ENCODE assay signal across 32 cellular contexts in the genomic region with DNA sequence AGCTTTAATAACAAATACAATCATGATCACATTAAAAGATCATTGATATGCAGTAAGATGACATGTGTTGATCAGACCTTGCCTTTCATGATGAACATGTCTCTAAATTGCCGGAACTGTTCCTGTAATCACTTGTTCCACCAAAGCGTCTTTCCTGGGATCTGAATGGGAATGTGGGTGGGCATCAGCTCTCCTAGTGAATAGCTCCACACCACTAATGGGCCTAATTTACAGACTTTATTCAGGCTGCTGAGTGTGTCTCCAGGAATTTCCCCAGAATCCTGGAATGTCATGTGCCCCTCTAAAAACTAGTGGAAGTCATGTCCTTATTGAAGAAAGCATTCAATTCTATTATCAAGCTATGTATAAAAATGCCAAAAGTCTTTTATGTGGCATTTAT.
"Had no signal": no experiment of that assay in that cellular context is flagged by ENCODE, and none has a peak within 500 bp of the region (broad histone marks: within the 10 kb centered on the region; RNA-seq: fewer than 3 reads in every experiment).

No MANE protein-coding gene starts in this region.

- H3K4me3 Mint-ChIP-seq: activated CD4-positive, alpha-beta T cell treated with anti-CD3 and anti-CD28 coated beads, Interleukin-2, amount 10 ng/mL, durations not matched to agents 24 days and 14 days; activated CD8-positive, alpha-beta T cell treated with anti-CD3 and anti-CD28 coated beads, Interleukin-2, amount 10 ng/mL, durations not matched to agents 7 days and 5 days; activated naive CD4-positive, alpha-beta T cell treated with anti-CD3 and anti-CD28 coated beads, Interleukin-2, amount 50 U/mL, for 24 hours; activated naive CD8-positive, alpha-beta T cell treated with anti-CD3 and anti-CD28 coated beads, Interleukin-2, amount 10 ng/mL, durations not matched to agents 7 days and 5 days; activated T-cell treated with anti-CD3 and anti-CD28 coated beads, Interleukin-2, amount 50 U/mL, for 24 hours; central memory CD8-positive, alpha-beta T cell had no signal

- ATAC-seq: activated CD8-positive, alpha-beta T cell treated with anti-CD3 and anti-CD28 coated beads, Interleukin-2, amount 10 ng/mL, durations not matched to agents 7 days and 5 days; Panc1 had no signal

- H3K27me3 Mint-ChIP-seq: activated CD4-positive, alpha-beta T cell treated with anti-CD3 and anti-CD28 coated beads, Interleukin-2, amount 10 ng/mL, durations not matched to agents 24 days and 14 days; activated naive CD4-positive, alpha-beta T cell treated with anti-CD3 and anti-CD28 coated beads, Interleukin-2, amount 50 U/mL, for 24 hours; activated naive CD8-positive, alpha-beta T cell treated with anti-CD3 and anti-CD28 coated beads, Interleukin-2, amount 10 ng/mL, durations not matched to agents 7 days and 5 days; activated T-cell treated with anti-CD3 and anti-CD28 coated beads, Interleukin-2, amount 50 U/mL, for 24 hours; central memory CD8-positive, alpha-beta T cell had no signal

- H3K4me1 Mint-ChIP-seq: activated CD4-positive, alpha-beta T cell treated with anti-CD3 and anti-CD28 coated beads, Interleukin-2, amount 10 ng/mL, durations not matched to agents 24 days and 14 days; activated naive CD4-positive, alpha-beta T cell treated with anti-CD3 and anti-CD28 coated beads, Interleukin-2, amount 50 U/mL, for 24 hours; activated naive CD8-positive, alpha-beta T cell treated with anti-CD3 and anti-CD28 coated beads, Interleukin-2, amount 10 ng/mL, durations not matched to agents 7 days and 5 days; central memory CD8-positive, alpha-beta T cell had no signal

- H3K4me1 ChIP-seq: ascending aorta had no signal

- H3K27ac Mint-ChIP-seq: activated CD4-positive, alpha-beta T cell treated with anti-CD3 and anti-CD28 coated beads, Interleukin-2, amount 10 ng/mL, durations not matched to agents 24 days and 14 days; activated CD8-positive, alpha-beta T cell treated with anti-CD3 and anti-CD28 coated beads, Interleukin-2, amount 10 ng/mL, durations not matched to agents 7 days and 5 days; activated naive CD4-positive, alpha-beta T cell treated with anti-CD3 and anti-CD28 coated beads, Interleukin-2, amount 50 U/mL, for 24 hours; activated naive CD8-positive, alpha-beta T cell treated with anti-CD3 and anti-CD28 coated beads, Interleukin-2, amount 10 ng/mL, durations not matched to agents 7 days and 5 days; activated T-cell treated with anti-CD3 and anti-CD28 coated beads, Interleukin-2, amount 50 U/mL, for 24 hours; activated T-helper 2 cell treated with anti-CD3 and anti-CD28 coated beads, Interferon-gamma antibody, Interleukin-2, Interleukin-4, amounts not matched to agents 10 μg/mL and 5 μg/mL and 100 μg/mL, durations not matched to agents 14 hours and 24 hours and 36 hours had no signal

- H3K27me3 ChIP-seq: ascending aorta had no signal

- H3K9me3 ChIP-seq: ascending aorta had no signal

- H3K4me3 ChIP-seq: ascending aorta, cardiac muscle cell had no signal

- H3K36me3 ChIP-seq: ascending aorta, cardiac muscle cell, WERI-Rb-1 had no signal

- H3K27ac ChIP-seq: ascending aorta, cardiac muscle cell, WERI-Rb-1 had no signal

- H3K36me3 Mint-ChIP-seq: activated naive CD4-positive, alpha-beta T cell treated with anti-CD3 and anti-CD28 coated beads, Interleukin-2, amount 50 U/mL, for 24 hours; activated naive CD8-positive, alpha-beta T cell treated with anti-CD3 and anti-CD28 coated beads, Interleukin-2, amount 10 ng/mL, durations not matched to agents 7 days and 5 days had no signal

- DNase-seq: activated CD4-positive, alpha-beta T cell treated with anti-CD3 and anti-CD28 coated beads, Interleukin-2, amount 10 ng/mL, durations not matched to agents 24 days and 14 days; activated CD4-positive, alpha-beta T cell treated with anti-CD3 and anti-CD28 coated beads, Interleukin-2, amount 50 U/mL, for 48 hours; activated CD8-positive, alpha-beta T cell treated with anti-CD3 and anti-CD28 coated beads, Interleukin-2, amount 10 ng/mL, durations not matched to agents 7 days and 5 days; activated gamma-delta T cell; activated naive CD4-positive, alpha-beta T cell treated with Interleukin-2 at 50 U/mL for 16 hours; activated naive CD8-positive, alpha-beta T cell treated with anti-CD3 and anti-CD28 coated beads, Interleukin-2, amount 10 ng/mL, durations not matched to agents 7 days and 5 days; activated T-cell treated with anti-CD3 and anti-CD28 coated beads, Interleukin-2, amount 50 U/mL, for 24 hours; amygdala; NCI-H1048; NCI-H1105 treated with DMSO at 0.1 percent for 48 hours; NCI-H1436; NCI-H1694; NCI-H1930; NCI-H2081 treated with DMSO at 0.1 percent for 48 hours; NCI-H226; NCI-H446 treated with DMSO at 0.1 percent for 48 hours; NCI-H524; NCI-H69; NCI-H82; RPMI8226; SHP77 treated with DMSO at 0.1 percent for 48 hours; SW 1271; T-helper 1 cell; T-helper 2 cell; T1000; WERI-Rb-1 had no signal
